Comparison of ENCODE assay signal across 1 cellular context in genomic region chr2:162365392-162365791, GRCh38.
TF ChIP-seq lines count a peak whose summit lies in the region.

No MANE protein-coding gene starts in this region.

TF ChIP-seq in IMR-90, 13 proteins besides CTCF, POLR2A, EP300 and RAD21 (continued from another document):
- TF ChIP-seq USF2 (IDR thresholded peaks at IDR 0.05; ENCODE audit: low read depth, low read length) = no peak
